Comparison of ENCODE assay signal across 23 cellular contexts in the genomic region with DNA sequence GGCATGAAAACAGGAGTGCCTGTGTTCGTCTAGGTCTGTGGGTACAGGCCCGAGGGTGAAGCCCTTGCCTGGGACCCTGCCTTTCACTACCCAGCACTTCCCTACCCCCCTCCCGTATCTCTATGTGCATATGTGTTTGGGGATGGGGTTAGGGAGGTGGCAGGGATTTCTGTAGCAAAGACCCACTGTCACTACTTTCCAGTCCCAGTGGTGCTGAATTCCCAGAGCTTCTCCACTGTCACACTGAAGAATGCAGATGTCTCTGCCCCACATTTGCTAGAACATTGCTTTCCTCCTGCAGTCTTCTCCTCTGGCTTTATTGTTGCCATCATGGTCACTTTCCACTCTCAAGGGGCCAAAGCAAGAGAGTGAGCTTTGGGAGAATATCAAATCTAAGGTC.
"Had no signal": no experiment of that assay in that cellular context is flagged by ENCODE, and none has a peak within 500 bp of the region (broad histone marks: within the 10 kb centered on the region; RNA-seq: fewer than 3 reads in every experiment).

No MANE protein-coding gene starts in this region.

- H3K4me3 ChIP-seq: body of pancreas, breast epithelium, Peyer's patch had no signal

- ATAC-seq: activated CD8-positive, alpha-beta T cell treated with anti-CD3 and anti-CD28 coated beads, Interleukin-2, amount 10 ng/mL, durations not matched to agents 7 days and 5 days; body of pancreas; PC-3 had no signal

- H3K27ac ChIP-seq: body of pancreas, breast epithelium, Peyer's patch had no signal

- H3K36me3 ChIP-seq: breast epithelium, Peyer's patch had no signal

- FAIRE-seq: astrocyte, TTC549 had no signal

- H3K4me1 ChIP-seq: body of pancreas, breast epithelium, Peyer's patch had no signal

- DNase-seq: activated CD4-positive, alpha-beta T cell treated with anti-CD3 and anti-CD28 coated beads, Interleukin-2, amount 10 ng/mL, durations not matched to agents 7 days and 5 days; activated CD4-positive, alpha-beta T cell treated with anti-CD3 and anti-CD28 coated beads, Interleukin-2, amount 50 U/mL, for 48 hours; activated CD8-positive, alpha-beta T cell treated with anti-CD3 and anti-CD28 coated beads, Interleukin-2, amount 10 ng/mL, durations not matched to agents 7 days and 5 days; activated gamma-delta T cell; activated naive CD4-positive, alpha-beta T cell treated with Interleukin-2 at 50 U/mL for 16 hours; activated naive CD8-positive, alpha-beta T cell treated with anti-CD3 and anti-CD28 coated beads, Interleukin-2, amount 10 ng/mL, durations not matched to agents 7 days and 5 days; activated T-cell treated with anti-CD3 and anti-CD28 coated beads, Interleukin-2, amount 50 U/mL, for 24 hours; body of pancreas; NCI-H1092 treated with DMSO at 0.1 percent for 48 hours; NCI-H146; NCI-H2029 treated with DMSO at 0.1 percent for 48 hours; NCI-H2107; NCI-H510A; NCI-H748 treated with DMSO at 0.1 percent for 48 hours; NK-92 treated with Interleukin-12 subunit alpha and Interleukin-12 subunit beta, amount 100 ng/mL, for 24 hours; PC-3; Peyer's patch; RPMI8226; SIG-M5; T1000 had no signal

- H3K27me3 ChIP-seq: body of pancreas, breast epithelium, Peyer's patch had no signal

- H3K9me3 ChIP-seq: body of pancreas, Peyer's patch had no signal
